In genomic region chr1:109243221-109243620, GRCh38 we compare ENCODE assay signal across 16 cellular contexts. TPM values are rescaled to one million over a fixed set of nuclear protein-coding genes. Genes with fewer than 3 reads are reported as not detected.
A peak's percentile ranks its signal among the peaks of the same experiment; 100 is the strongest.
DNase-seq lines count a peak whose midpoint lies in the region; ATAC-seq, FAIRE-seq and TF ChIP-seq lines count a peak whose summit lies in the region.
"Had no signal": no experiment of that assay in that cellular context is flagged by ENCODE, and none has a peak within 500 bp of the region (broad histone marks: within the 10 kb centered on the region; RNA-seq: fewer than 3 reads in every experiment).

No MANE protein-coding gene starts in this region.

- peak overlapping the region; percentile 83 for H4K91ac ChIP-seq in H1 (replicated peaks; ENCODE audit: insufficient read length, low read length)

- peaks cover 0 to 7% (median 6%) of the 10 kb centered on the region in 4 experiments; a peak in 5 of 7 replicates for H3K27me3 ChIP-seq in H1 (replicated peaks in 1 of 4; ENCODE audit: control insufficient read depth in 3 of 4, extremely low read depth in 1 of 4, insufficient read depth in 3 of 4, low read length in 3 of 4)
- H3K27me3 ChIP-seq in osteoblast (ENCODE audit: insufficient read depth, low read length): peaks cover 5% of the 10 kb centered on the region

- H2BK5ac ChIP-seq in H1 (ENCODE audit: low read depth, low read length): no peak overlapping the region

- H3K4me1 ChIP-seq in H1 (replicated peaks in 1 of 4; ENCODE audit: control insufficient read depth in 3 of 4, insufficient read depth in 4 of 4, low read length in 3 of 4) (peaks cover 19 to 37% (median 24%) of the 10 kb centered on the region in 4 experiments), osteoblast (ENCODE audit: insufficient read depth, low read length) (peaks cover 20% of the 10 kb centered on the region)

- H3K4me2 ChIP-seq in H1 (ENCODE audit: insufficient read depth in 1 of 2, low read depth in 2 of 2, low read length in 2 of 2) (no peak overlapping the region), osteoblast (ENCODE audit: insufficient read depth, low read length) (no peak overlapping the region)
- H3K4me2 ChIP-seq: SK-N-SH had no signal

- no peaks in the 10 kb centered on the region for H3K79me2 ChIP-seq in H1 (ENCODE audit: control insufficient read depth in 1 of 2, insufficient read depth in 2 of 2, low read length in 2 of 2)
- no peaks in the 10 kb centered on the region for H3K79me2 ChIP-seq in osteoblast (ENCODE audit: insufficient read depth, low read length)

- no peak overlapping the region for H3K27ac ChIP-seq in H1 (ENCODE audit: low read depth, low read length)
- H3K27ac ChIP-seq in osteoblast (ENCODE audit: low read depth, low read length): no peak overlapping the region

- no peak overlapping the region for H2BK20ac ChIP-seq in H1 (ENCODE audit: low read length)

- no peaks in the 10 kb centered on the region for H3K79me1 ChIP-seq in H1 (ENCODE audit: low read depth, low read length)

- no peak for FAIRE-seq in H1 (lab: Jason Lieb, UNC)

- no peak overlapping the region for H4K8ac ChIP-seq in H1 (ENCODE audit: extremely low read depth, insufficient read depth, low read length)

- no peak overlapping the region for H3K56ac ChIP-seq in H1 (replicated peaks; ENCODE audit: insufficient read length, low read depth, low read length)

- TF ChIP-seq RAD21 in H1 (IDR thresholded peaks at IDR 0.05 in 1 of 2, conservative IDR thresholded peaks at IDR 0.05 in 1 of 2; ENCODE audit: low read depth in 2 of 2, low read length in 2 of 2): no peak

- H3K18ac ChIP-seq in H1 (ENCODE audit: extremely low read depth, low read length): no peak overlapping the region

- H3K23ac ChIP-seq in H1 (ENCODE audit: insufficient read length): no peak overlapping the region

- POLR2A ChIA-PET in H1 (lab: Charles Lee; ENCODE audit: partially characterized antibody): interaction anchor here (0.6 to 15.9 kb wide), 9 partner anchors 9 to 155 kb away, joined by 3 to 252 read pairs (median 4); partner anchors contain the start of genes CELSR2 and SORT1

- no peak overlapping the region for H3K4ac ChIP-seq in H1 (replicated peaks; ENCODE audit: insufficient read length, low read depth, low read length)

- peak; percentile 25 for DNase-seq in NCI-H82 (lab: John Stamatoyannopoulos, UW)
- DNase-seq in NCI-H82 treated with DMSO at 0.1 percent for 48 hours (lab: John Stamatoyannopoulos, UW; ENCODE audit: unreplicated experiment): no peak
- peak; percentile 0 for DNase-seq in RPMI8226
- no peak for DNase-seq in H1 (ENCODE audit: low read depth in 1 of 2, low spot score in 2 of 2)
- DNase-seq in osteoblast (ENCODE audit: insufficient read length, low spot score, missing footprints): peak; percentile 30
- DNase-seq in activated CD4-positive, CD25-positive, alpha-beta regulatory T cell treated with anti-CD3 and anti-CD28 coated beads, Interleukin-2, amount 50 U/mL, for 72 hours: no peak
- DNase-seq in OCI-M2 (lab: John Stamatoyannopoulos, UW; ENCODE audit: unreplicated experiment): no peak
- DNase-seq: 8988T, GDM1, NCI-H1417, NCI-H1930, NCI-H345, SHP77 treated with DMSO at 0.1 percent for 48 hours, SK-N-SH had no signal

- H2BK120ac ChIP-seq in H1 (replicated peaks; ENCODE audit: low read depth, low read length): no peak overlapping the region

- H2AFZ ChIP-seq in H1 (ENCODE audit: low read length): no peak overlapping the region
- no peak overlapping the region for H2AFZ ChIP-seq in osteoblast (ENCODE audit: low read length)

- no peak overlapping the region for H2AK5ac ChIP-seq in H1 (ENCODE audit: low read depth, low read length)

- TF ChIP-seq CTCF in H1 (IDR thresholded peaks at IDR 0.05; ENCODE audit: control extremely low read depth in 1 of 3, insufficient read depth in 1 of 3, low read depth in 1 of 3, low read length in 3 of 3) (no peak), osteoblast (IDR thresholded peaks at IDR 0.05; ENCODE audit: extremely low read depth, low read depth, low read length) (no peak)

- peaks cover 3% of the 10 kb centered on the region; the same call in 1 of the 2 replicates for H3K23me2 ChIP-seq in H1 (ENCODE audit: low read depth, low read length)

- H3K14ac ChIP-seq in H1 (ENCODE audit: insufficient read length): no peak overlapping the region

- TF ChIP-seq POLR2A in H1 (IDR thresholded peaks at IDR 0.05; ENCODE audit: control extremely low read depth in 1 of 2, low read depth in 2 of 2, low read length in 2 of 2): no peak

- H4K20me1 ChIP-seq in H1 (replicated peaks in 1 of 2; ENCODE audit: control insufficient read depth in 1 of 2, insufficient read depth in 2 of 2, low read length in 2 of 2) (no peaks in the 10 kb centered on the region), osteoblast (ENCODE audit: insufficient read depth, low read length) (peaks cover 5% of the 10 kb centered on the region)

- no peak for TF ChIP-seq EP300 in H1 (IDR thresholded peaks at IDR 0.05; ENCODE audit: borderline replicate concordance in 1 of 2, low read depth in 2 of 2, low read length in 2 of 2)

- H2BK15ac ChIP-seq in H1 (ENCODE audit: low read length): peak overlapping the region; percentile 65; the same call in 1 of the 2 replicates

- H3K4me3 ChIP-seq in H1 (ENCODE audit: extremely low read depth in 1 of 4, insufficient read depth in 2 of 4, low read depth in 3 of 4, low read length in 4 of 4) (no peak overlapping the region), osteoblast (ENCODE audit: insufficient read depth, low read length) (no peak overlapping the region)

- H3K9me3 ChIP-seq in H1 (ENCODE audit: insufficient read depth in 2 of 2, low read depth in 1 of 2, low read length in 1 of 2) (no peaks in the 10 kb centered on the region), osteoblast (ENCODE audit: low read depth, low read length) (no peaks in the 10 kb centered on the region)
- H3K9me3 ChIP-seq: SK-N-SH had no signal

- CTCF ChIA-PET in H1 (lab: Charles Lee; ENCODE audit: partially characterized antibody): interaction anchor here (0.6 to 28.7 kb wide), 7 partner anchors 9 to 128 kb away, joined by 3 to 651 read pairs (median 16); partner anchors contain the start of genes CELSR2 and SARS1

- H3K36me3 ChIP-seq in H1 (ENCODE audit: control insufficient read depth in 2 of 4, insufficient read depth in 4 of 4, low read length in 3 of 4) (peaks cover 0 to 7% (median 3%) of the 10 kb centered on the region in 4 experiments; a peak in 5 of 8 replicates), osteoblast (ENCODE audit: insufficient read depth, low read length) (peaks cover 7% of the 10 kb centered on the region)

- no peak for ATAC-seq in HG02970 (IDR thresholded peaks at IDR 0.05; ENCODE audit: low FRiP score, unreplicated experiment)

- H4K5ac ChIP-seq in H1 (ENCODE audit: insufficient read length, low read depth, low read length): no peak overlapping the region

- 80% methylated on average over 5 of the region's 5 CpGs; no CpG with 5 or more reads in 1 of the 2 experiments for WGBS in H1 (ENCODE audit: extremely low coverage in 1 of 2, insufficient coverage in 1 of 2, insufficient read length in 1 of 2, insufficient replicate concordance in 2 of 2, low coverage in 1 of 2, low lambda C conversion rate in 2 of 2, missing lambda C conversion rate in 1 of 2), 2 experiments

- H3K9ac ChIP-seq in H1 (replicated peaks in 1 of 4; ENCODE audit: extremely low read depth in 1 of 4, low read depth in 3 of 4, low read length in 3 of 4): no peak overlapping the region
- H3K9ac ChIP-seq: SK-N-SH had no signal

- H2BK12ac ChIP-seq in H1 (ENCODE audit: low read depth, low read length): no peak overlapping the region

TF ChIP-seq in H1, 55 proteins besides CTCF, POLR2A, EP300 and RAD21 (continues in another document):
- TF ChIP-seq RNF2 (IDR thresholded peaks at IDR 0.05; ENCODE audit: borderline replicate concordance, low read depth, low read length, missing control alignments, poor library complexity, severe bottlenecking) (no peak), NRF1 (IDR thresholded peaks at IDR 0.05; ENCODE audit: low read depth, low read length) (no peak), MAFK (IDR thresholded peaks at IDR 0.05; ENCODE audit: low read depth, low read length) (no peak), CBX8 (IDR thresholded peaks at IDR 0.05; ENCODE audit: borderline replicate concordance, low read depth, low read length) (no peak), EZH2 (IDR thresholded peaks at IDR 0.05; ENCODE audit: low read depth, low read length, severe bottlenecking) (no peak), POLR2AphosphoS5 (IDR thresholded peaks at IDR 0.05; ENCODE audit: low read depth, low read length) (no peak)

RNA-seq across cellular contexts. Expression of gene CELSR2, which starts 6.1 kb away (rescaled TPM):
- 27.7 and 28.0 TPM in 2 replicates for total RNA-seq in H1 (2021; fragmentation: NEBNext Ultra II Directional; extraction: Animal tissue kit (Norgen Biotek cat#: 25700))
- 12.0 and 25.9 TPM in 2 replicates for polyA plus RNA-seq in H1 (2011; rRNA removed)
- 12.4 TPM for polyA plus RNA-seq in H1 (2011; cell fraction: cytosol; rRNA removed)
- 59.6 TPM for polyA plus RNA-seq in H1 (2011; cell fraction: nucleus; rRNA removed)
- polyA plus RNA-seq in H1 (2012, experiment 1 of 2): 15.3 to 24.5 TPM (median 21.9 TPM) in 4 replicates
- polyA plus RNA-seq in H1 (2012, experiment 2 of 2): 16.0 TPM
- 19.9 TPM for polyA plus RNA-seq in H1 (2013, experiment 1 of 2)
- polyA plus RNA-seq in H1 (2013, experiment 2 of 2): 16.0 TPM
- polyA minus RNA-seq in H1 (2011; rRNA and poly(A)+ RNA removed): 37.3 and 50.6 TPM in 2 replicates
- 28.1 TPM for polyA minus RNA-seq in H1 (2011; cell fraction: cytosol; rRNA and poly(A)+ RNA removed)
- 39.4 TPM for polyA minus RNA-seq in H1 (2011; cell fraction: nucleus; rRNA and poly(A)+ RNA removed)
- total RNA-seq in osteoblast: 1.4 and 1.5 TPM in 2 replicates

RNA-seq across cellular contexts. Expression of gene SARS1, which starts 29.5 kb away (rescaled TPM):
- 136 and 146 TPM in 2 replicates for total RNA-seq in H1 (2021; fragmentation: NEBNext Ultra II Directional; extraction: Animal tissue kit (Norgen Biotek cat#: 25700))
- polyA plus RNA-seq in H1 (2011; rRNA removed): 83.1 and 97.1 TPM in 2 replicates
- polyA plus RNA-seq in H1 (2011; cell fraction: cytosol; rRNA removed): 145 TPM
- polyA plus RNA-seq in H1 (2011; cell fraction: nucleus; rRNA removed): 134 TPM
- 150 to 162 TPM (median 155 TPM) in 4 replicates for polyA plus RNA-seq in H1 (2012, experiment 1 of 2)
- 71.7 TPM for polyA plus RNA-seq in H1 (2012, experiment 2 of 2)
- 89.1 TPM for polyA plus RNA-seq in H1 (2013, experiment 1 of 2)
- polyA plus RNA-seq in H1 (2013, experiment 2 of 2): 87.4 TPM
- 87.1 and 97.9 TPM in 2 replicates for polyA minus RNA-seq in H1 (2011; rRNA and poly(A)+ RNA removed)
- polyA minus RNA-seq in H1 (2011; cell fraction: cytosol; rRNA and poly(A)+ RNA removed): 50.2 TPM
- 67.5 TPM for polyA minus RNA-seq in H1 (2011; cell fraction: nucleus; rRNA and poly(A)+ RNA removed)
- total RNA-seq in osteoblast: 361 and 392 TPM in 2 replicates

RNA-seq across cellular contexts. Expression of gene PSRC1, which starts 39.7 kb away (rescaled TPM):
- 67.3 and 69.6 TPM in 2 replicates for total RNA-seq in H1 (2021; fragmentation: NEBNext Ultra II Directional; extraction: Animal tissue kit (Norgen Biotek cat#: 25700))
- polyA plus RNA-seq in H1 (2011; rRNA removed): 56.1 and 83.3 TPM in 2 replicates
- polyA plus RNA-seq in H1 (2011; cell fraction: cytosol; rRNA removed): 61.4 TPM
- 94.4 TPM for polyA plus RNA-seq in H1 (2011; cell fraction: nucleus; rRNA removed)
- polyA plus RNA-seq in H1 (2012, experiment 1 of 2): 49.1 to 60.0 TPM (median 56.5 TPM) in 4 replicates
- polyA plus RNA-seq in H1 (2012, experiment 2 of 2): 58.9 TPM
- 54.5 TPM for polyA plus RNA-seq in H1 (2013, experiment 1 of 2)
- 53.3 TPM for polyA plus RNA-seq in H1 (2013, experiment 2 of 2)
- 16.6 and 25.5 TPM in 2 replicates for polyA minus RNA-seq in H1 (2011; rRNA and poly(A)+ RNA removed)
- polyA minus RNA-seq in H1 (2011; cell fraction: cytosol; rRNA and poly(A)+ RNA removed): 24.0 TPM
- polyA minus RNA-seq in H1 (2011; cell fraction: nucleus; rRNA and poly(A)+ RNA removed): 21.1 TPM
- 5.4 and 5.9 TPM in 2 replicates for total RNA-seq in osteoblast
- total RNA-seq: B cell had no signal

Comparison
In these comparisons a context has a peak if more than half of its experiments do, and no peak if none do; other contexts are left out.
1. DNase-seq: peak in NCI-H82 (single experiment), RPMI8226 (single experiment) and osteoblast (single experiment); none in NCI-H82 treated with DMSO at 0.1 percent for 48 hours (single experiment), H1 (0 of 2), activated CD4-positive, CD25-positive, alpha-beta regulatory T cell treated with anti-CD3 and anti-CD28 coated beads, Interleukin-2, amount 50 U/mL, for 72 hours (single experiment) and OCI-M2 (single experiment).
2. RNA of gene CELSR2, which starts 6.1 kb away (total RNA-seq): 27.7 to 28.0 TPM in H1; 1.4 to 1.5 TPM in osteoblast; every median in the first group is over 10 times any median in the second.